25 cellular contexts compared by ENCODE assay signal in genomic region chr21:35070436-35070835, GRCh38. TPM values are rescaled to one million over a fixed set of nuclear protein-coding genes. Genes with fewer than 3 reads are reported as not detected.
DNase-seq lines count a peak whose midpoint lies in the region; ATAC-seq and TF ChIP-seq lines count a peak whose summit lies in the region.
"Had no signal": no experiment of that assay in that cellular context is flagged by ENCODE, and none has a peak within 500 bp of the region (broad histone marks: within the 10 kb centered on the region; RNA-seq: fewer than 3 reads in every experiment).

No MANE protein-coding gene starts in this region.

- H3K4me1 ChIP-seq in OCI-LY3 (ENCODE audit: low read length) = peaks cover 24% of the 10 kb centered on the region
- no peaks in the 10 kb centered on the region for H3K4me1 ChIP-seq in esophagus squamous epithelium
- H3K4me1 ChIP-seq: BE2C had no signal

- peaks cover 5% of the 10 kb centered on the region for H3K36me3 ChIP-seq in OCI-LY3 (replicated peaks; ENCODE audit: low read depth, low read length)
- H3K36me3 ChIP-seq in esophagus squamous epithelium = no peaks in the 10 kb centered on the region
- H3K36me3 ChIP-seq: BE2C, MG63 had no signal

- H3K9ac ChIP-seq in OCI-LY3 (ENCODE audit: low read length) = no peak overlapping the region

- no peak for TF ChIP-seq CTCF in OCI-LY3 (IDR thresholded peaks at IDR 0.05; ENCODE audit: low read depth, low read length)
- TF ChIP-seq CTCF in esophagus squamous epithelium (IDR thresholded peaks at IDR 0.05) = no peak

- intact Hi-C loops in esophagus squamous epithelium (cut with DNase I) = no loop called here

- no peaks in the 10 kb centered on the region for H4K20me1 ChIP-seq in OCI-LY3 (ENCODE audit: insufficient read depth, low read length)

- no peak overlapping the region for H3K4me3 Mint-ChIP-seq in activated naive CD4-positive, alpha-beta T cell treated with anti-CD3 and anti-CD28 coated beads, Interleukin-2, amount 50 U/mL, for 24 hours
- H3K4me3 Mint-ChIP-seq: CD14-positive monocyte; CD8-positive, alpha-beta memory T cell had no signal

- ATAC-seq in GM18517 (IDR thresholded peaks at IDR 0.05; ENCODE audit: unreplicated experiment) = no peak
- ATAC-seq: Panc1 had no signal

- peak overlapping the region; percentile 2 for H3K27ac Mint-ChIP-seq in activated naive CD4-positive, alpha-beta T cell treated with anti-CD3 and anti-CD28 coated beads, Interleukin-2, amount 50 U/mL, for 24 hours
- H3K27ac Mint-ChIP-seq: CD14-positive monocyte; CD8-positive, alpha-beta memory T cell had no signal

- no peaks in the 10 kb centered on the region for H3K9me3 Mint-ChIP-seq in activated naive CD4-positive, alpha-beta T cell treated with anti-CD3 and anti-CD28 coated beads, Interleukin-2, amount 50 U/mL, for 24 hours

- DNase-seq in activated naive CD4-positive, alpha-beta T cell (lab: John Stamatoyannopoulos, UW) = no peak
- peak; percentile 68 for DNase-seq in NCI-H510A treated with DMSO at 0.1 percent for 48 hours (lab: John Stamatoyannopoulos, UW)
- DNase-seq in esophagus squamous epithelium (lab: John Stamatoyannopoulos, UW) = no peak
- no peak for DNase-seq in stimulated activated naive CD4-positive, alpha-beta T cell (lab: John Stamatoyannopoulos, UW)
- DNase-seq: 8988T; ACHN; BE2C; CD8-positive, alpha-beta memory T cell; DMS53; KBM-7; MG63; NCI-H187 treated with DMSO at 0.1 percent for 48 hours; NCI-H2171 treated with DMSO at 0.1 percent for 48 hours; NCI-H446; NCI-H526 treated with DMSO at 0.1 percent for 48 hours; NK-92 treated with Interleukin-12 subunit alpha and Interleukin-12 subunit beta, amount 100 ng/mL, for 24 hours; SHP77 had no signal

- no peaks in the 10 kb centered on the region for H3K27me3 Mint-ChIP-seq in activated naive CD4-positive, alpha-beta T cell treated with anti-CD3 and anti-CD28 coated beads, Interleukin-2, amount 50 U/mL, for 24 hours

- H3K27me3 ChIP-seq in OCI-LY3 (ENCODE audit: low read depth, low read length) (peaks cover 5% of the 10 kb centered on the region; the same call in 1 of the 2 replicates), esophagus squamous epithelium (no peaks in the 10 kb centered on the region)
- H3K27me3 ChIP-seq: BE2C, MG63 had no signal

- H3K4me3 ChIP-seq in OCI-LY3 (ENCODE audit: low read length) (no peak overlapping the region), esophagus squamous epithelium (no peak overlapping the region)
- H3K4me3 ChIP-seq: MG63, SK-N-MC had no signal

- WGBS in esophagus squamous epithelium, 2 donors = 64 to 85% methylated on average over 5 of the region's 5 CpGs

- no peak overlapping the region for H2AFZ ChIP-seq in OCI-LY3 (ENCODE audit: low read depth, low read length)

- H3K27ac ChIP-seq in OCI-LY3 (ENCODE audit: low read length) (no peak overlapping the region), esophagus squamous epithelium (no peak overlapping the region)
- H3K27ac ChIP-seq: RWPE1, SK-N-MC had no signal

- H3K4me1 Mint-ChIP-seq in activated naive CD4-positive, alpha-beta T cell treated with anti-CD3 and anti-CD28 coated beads, Interleukin-2, amount 50 U/mL, for 24 hours = peaks cover under 1% of the 10 kb centered on the region
- H3K4me1 Mint-ChIP-seq: CD8-positive, alpha-beta memory T cell had no signal

- peaks cover 5% of the 10 kb centered on the region for H3K36me3 Mint-ChIP-seq in activated naive CD4-positive, alpha-beta T cell treated with anti-CD3 and anti-CD28 coated beads, Interleukin-2, amount 50 U/mL, for 24 hours
- H3K36me3 Mint-ChIP-seq: CD14-positive monocyte had no signal

- no peak for TF ChIP-seq POLR2A in esophagus squamous epithelium (IDR thresholded peaks at IDR 0.05)

- H3K4me2 ChIP-seq in OCI-LY3 (ENCODE audit: low read length) = peak overlapping the region; percentile 58; the same call in 1 of the 2 replicates

- peaks cover 5% of the 10 kb centered on the region; the same call in 1 of the 2 replicates for H3K9me3 ChIP-seq in OCI-LY3 (ENCODE audit: insufficient read depth, low read length)
- H3K9me3 ChIP-seq in esophagus squamous epithelium = no peaks in the 10 kb centered on the region
- H3K9me3 ChIP-seq: BE2C had no signal

- no peaks in the 10 kb centered on the region for H3K79me2 ChIP-seq in OCI-LY3 (ENCODE audit: low read length)

RNA-seq across cellular contexts. Expression of gene RUNX1, which starts 21.3 kb away (rescaled TPM):
- 10 to 100 TPM in 3 of 4 donors, 1 to 10 TPM in 1; 8.2 to 25.4 (median 18.3) TPM for total RNA-seq in esophagus squamous epithelium
- total RNA-seq: G401 had no signal
